In genomic region chr12:52246720-52247621, GRCh38 we compare ENCODE assay signal across 1 cellular context.
TF ChIP-seq lines count a peak whose summit lies in the region.

No MANE protein-coding gene starts in this region.

TF ChIP-seq in GM23338, 12 proteins besides CTCF, POLR2A, EP300 and RAD21 (continued from another document):
- TF ChIP-seq CREB1 (CRISPR knock-in tag; IDR thresholded peaks at IDR 0.05; ENCODE audit: low read depth) (no peak), ZNF331 (CRISPR knock-in tag; IDR thresholded peaks at IDR 0.05; ENCODE audit: low read depth) (no peak), ZNF114 (CRISPR knock-in tag; IDR thresholded peaks at IDR 0.05) (no peak)
TF ChIP-seq in GM23338: peak in this region for 0.
